Comparison of ENCODE assay signal across 15 cellular contexts in the genomic region with DNA sequence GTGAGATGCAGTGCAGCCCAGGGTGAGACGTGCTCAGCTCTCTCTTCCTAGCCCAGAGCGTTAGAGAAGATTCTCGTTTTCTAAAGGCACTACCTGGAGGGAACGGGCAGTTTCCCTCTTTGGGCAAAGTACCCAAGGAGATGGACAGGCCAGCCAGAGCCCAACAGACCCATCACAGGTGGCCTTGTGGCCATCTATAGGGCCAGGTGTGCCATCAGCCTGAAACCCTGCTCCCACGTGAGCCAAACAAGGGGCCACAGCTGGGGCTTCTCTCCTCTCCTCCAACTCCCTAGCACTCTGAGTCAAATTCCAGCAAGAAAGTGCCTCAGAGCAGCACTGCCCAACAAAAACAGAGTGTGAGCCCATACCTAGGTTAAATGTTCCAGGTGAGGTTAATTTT.
"Had no signal": no experiment of that assay in that cellular context is flagged by ENCODE, and none has a peak within 500 bp of the region (broad histone marks: within the 10 kb centered on the region; RNA-seq: fewer than 3 reads in every experiment).

No MANE protein-coding gene starts in this region.

- H3K36me3 ChIP-seq: adrenal gland, esophagus muscularis mucosa, gastrocnemius medialis, heart right ventricle, thoracic aorta, vagina had no signal

- H3K27ac ChIP-seq: gastrocnemius medialis, heart right ventricle, thoracic aorta, vagina had no signal

- DNase-seq: activated T-cell treated with anti-CD3 and anti-CD28 coated beads, Interleukin-2, amount 50 U/mL, for 24 hours; adrenal gland; central memory CD4-positive, alpha-beta T cell; gastrocnemius medialis; heart right ventricle; left colon; nucleus accumbens; small intestine; stimulated activated CD4-positive, alpha-beta T cell treated with anti-CD3 and anti-CD28 coated beads, Interleukin-15, amount 100 ng/mL, for 24 hours; stimulated activated CD4-positive, alpha-beta T cell treated with anti-CD3 and anti-CD28 coated beads, Interleukin-4, amount 100 ng/mL, for 1 hour; stimulated activated naive CD4-positive, alpha-beta T cell; T1000 had no signal

- H3K9me3 ChIP-seq: adrenal gland, esophagus muscularis mucosa, gastrocnemius medialis, heart right ventricle, thoracic aorta, vagina had no signal

- H3K4me3 ChIP-seq: adrenal gland, esophagus muscularis mucosa, gastrocnemius medialis, heart right ventricle, thoracic aorta, vagina had no signal

- H3K27me3 ChIP-seq: adrenal gland, esophagus muscularis mucosa, gastrocnemius medialis, vagina had no signal
